In genomic region chr1:111515291-111516007, GRCh38 we compare ENCODE assay signal across 8 cellular contexts. TPM values are rescaled to one million over a fixed set of nuclear protein-coding genes. Genes with fewer than 3 reads are reported as not detected.
A peak's percentile ranks its signal among the peaks of the same experiment; 100 is the strongest.
DNase-seq lines count a peak whose midpoint lies in the region; ATAC-seq and TF ChIP-seq lines count a peak whose summit lies in the region.

No MANE protein-coding gene starts in this region.

- H3K4me3 ChIP-seq in NT2/D1 (ENCODE audit: insufficient read length, low read depth) (peak overlapping the region; percentile 19), colonic mucosa (peak overlapping the region; percentile 16), mononuclear cell (ENCODE audit: low read length) (peak overlapping the region; percentile 40)

- H3K36me3 ChIP-seq in NT2/D1 (ENCODE audit: insufficient read depth, insufficient read length, low read length): no peaks in the 10 kb centered on the region
- H3K36me3 ChIP-seq in colonic mucosa: no peaks in the 10 kb centered on the region

- H3K9ac ChIP-seq in NT2/D1 (ENCODE audit: insufficient read length, low read depth) (peak overlapping the region; percentile 65), colonic mucosa (ENCODE audit: low read depth in 2 of 2, low read length in 2 of 2) (peak overlapping the region; percentile 42 to 61)

- H3K9me3 ChIP-seq in NT2/D1 (ENCODE audit: insufficient read depth, low read length) (no peaks in the 10 kb centered on the region), colonic mucosa (no peaks in the 10 kb centered on the region), mononuclear cell (ENCODE audit: low read depth, low read length) (no peaks in the 10 kb centered on the region)

- no peak for TF ChIP-seq CTCF in colonic mucosa (IDR thresholded peaks at IDR 0.05)

- H3K27ac ChIP-seq in colonic mucosa: peak overlapping the region; percentile 28

- intact Hi-C loops in colonic mucosa (cut with DNase I): no loop called here

- H3K27me3 ChIP-seq in NT2/D1 (ENCODE audit: insufficient read depth, insufficient read length): peaks cover 15% of the 10 kb centered on the region
- H3K27me3 ChIP-seq in colonic mucosa: no peaks in the 10 kb centered on the region
- no peaks in the 10 kb centered on the region for H3K27me3 ChIP-seq in mononuclear cell (ENCODE audit: insufficient read depth, low read length)

- H3K4me1 ChIP-seq in NT2/D1 (ENCODE audit: insufficient read depth, insufficient read length) (no peaks in the 10 kb centered on the region), colonic mucosa (peaks cover 7% of the 10 kb centered on the region), mononuclear cell (ENCODE audit: insufficient read depth, low read length) (peaks cover 65% of the 10 kb centered on the region)

- ATAC-seq in HG03135 (IDR thresholded peaks at IDR 0.05; ENCODE audit: unreplicated experiment) (no peak), GM19324 (IDR thresholded peaks at IDR 0.05; ENCODE audit: low FRiP score, unreplicated experiment) (no peak)

- DNase-seq in NOMO-1 (lab: John Stamatoyannopoulos, UW; ENCODE audit: unreplicated experiment in 2 of 2) (peak; percentile 6 to 13), NOMO-1 treated with dmso at 0.1 percent for 144 hours (lab: John Stamatoyannopoulos, UW; ENCODE audit: unreplicated experiment) (no peak), NT2/D1 (ENCODE audit: low read depth, low spot score) (no peak), colonic mucosa (no peak), 8988T (no peak)

RNA-seq across cellular contexts. Expression of gene ADORA3, which starts 12.0 kb away (rescaled TPM):
- total RNA-seq in colonic mucosa (1 to 10 TPM; 1.2 to 1.3 TPM), mononuclear cell (not detected)

RNA-seq across cellular contexts. Expression of gene TMIGD3, which starts 12.0 kb away (rescaled TPM):
- total RNA-seq in colonic mucosa (1 to 10 TPM in 1 of 2 donors, under 1 TPM in 1; 0.42 to 1.1 TPM), mononuclear cell (not detected)

RNA-seq across cellular contexts. Expression of gene C1orf162, which starts 41.7 kb away (rescaled TPM):
- total RNA-seq in colonic mucosa (1 to 10 TPM; 2.8 to 3.3 TPM), mononuclear cell (34.4 TPM)

Comparison
In these comparisons a context has a peak if more than half of its experiments do, and no peak if none do; other contexts are left out.
1. DNase-seq: peak in NOMO-1 (2 of 2); none in NOMO-1 treated with dmso at 0.1 percent for 144 hours (single experiment), NT2/D1 (single experiment), colonic mucosa (single experiment) and 8988T (single experiment).
2. Peak in every context shown above with its lines, with median percentiles within 50 percentile points of each other: H3K4me3 ChIP-seq.